In the genomic region with DNA sequence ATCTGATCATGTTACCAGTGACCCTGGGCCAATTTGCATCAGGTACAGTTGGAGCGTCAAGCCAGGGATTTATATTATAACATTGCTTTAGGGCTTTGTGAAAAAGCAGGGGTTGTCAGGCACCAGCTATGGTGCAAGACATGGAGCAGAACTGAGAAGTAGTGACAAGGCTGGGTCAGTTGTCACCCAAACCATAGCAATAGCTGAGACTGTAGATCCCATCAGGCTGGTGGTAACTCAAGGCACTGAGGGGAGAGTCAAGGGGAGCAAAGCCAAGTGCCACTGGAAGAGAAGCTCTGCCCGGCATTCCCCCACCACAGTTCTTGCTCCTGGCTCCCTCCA, we compare ENCODE assay signal across 17 cellular contexts. TPM values are rescaled to one million over a fixed set of nuclear protein-coding genes. Genes with fewer than 3 reads are reported as not detected.
DNase-seq lines count a peak whose midpoint lies in the region; TF ChIP-seq lines count a peak whose summit lies in the region.
"Had no signal": no experiment of that assay in that cellular context is flagged by ENCODE, and none has a peak within 500 bp of the region (broad histone marks: within the 10 kb centered on the region; RNA-seq: fewer than 3 reads in every experiment).

No MANE protein-coding gene starts in this region.

- H2BK12ac ChIP-seq in H9 (ENCODE audit: insufficient read length, low read depth, low read length) = no peak overlapping the region

- no peak overlapping the region for H2BK15ac ChIP-seq in H9 (ENCODE audit: low read depth, low read length)

- no peaks in the 10 kb centered on the region for H3K79me1 ChIP-seq in H9 (ENCODE audit: insufficient read depth, low read depth, low read length, poor library complexity, severe bottlenecking)

- no peaks in the 10 kb centered on the region for H3K23me2 ChIP-seq in H9 (ENCODE audit: insufficient read length, low read depth, low read length, poor library complexity, severe bottlenecking)

- H2AK5ac ChIP-seq in H9 (ENCODE audit: insufficient read length, low read length) = no peak overlapping the region

- H3K27me3 ChIP-seq in H9 (ENCODE audit: insufficient read depth, low read length) (no peaks in the 10 kb centered on the region), NT2/D1 (ENCODE audit: insufficient read depth, insufficient read length) (no peaks in the 10 kb centered on the region), iPS-20b (ENCODE audit: insufficient read depth, low read length) (no peaks in the 10 kb centered on the region)

- no peaks in the 10 kb centered on the region for H3K9me3 ChIP-seq in H9 (ENCODE audit: control insufficient read depth, low read depth, low read length)
- no peaks in the 10 kb centered on the region for H3K9me3 ChIP-seq in NT2/D1 (ENCODE audit: insufficient read depth, low read length)
- H3K9me3 ChIP-seq in iPS-20b (ENCODE audit: insufficient read depth, low read depth, low read length) = no peaks in the 10 kb centered on the region

- no peak overlapping the region for H3K4me2 ChIP-seq in H9 (ENCODE audit: insufficient read depth, insufficient read length, low read length)
- H3K4me2 ChIP-seq: KMS-11 had no signal

- no CpG with 5 or more reads among the region's 2 CpGs for WGBS in H9 (ENCODE audit: extremely low coverage, insufficient read length, low lambda C conversion rate)

- no peak overlapping the region for H2BK20ac ChIP-seq in H9 (ENCODE audit: low read depth, low read length, poor library complexity, severe bottlenecking)

- H4K5ac ChIP-seq in H9 (ENCODE audit: insufficient read length, low read depth, low read length) = no peak overlapping the region

- no peak overlapping the region for H2AFZ ChIP-seq in H9 (ENCODE audit: low read length)

- H3K14ac ChIP-seq in H9 (ENCODE audit: insufficient read depth, low read length) = no peak overlapping the region

- no peak overlapping the region for H2BK120ac ChIP-seq in H9 (ENCODE audit: low read depth, low read length, poor library complexity, severe bottlenecking)

- peaks cover 10% of the 10 kb centered on the region; the same call in 1 of the 2 replicates for H3K4me1 ChIP-seq in H9 (ENCODE audit: insufficient read depth, low read length)
- peaks cover 15% of the 10 kb centered on the region for H3K4me1 ChIP-seq in NT2/D1 (ENCODE audit: insufficient read depth, insufficient read length)
- H3K4me1 ChIP-seq in iPS-20b (ENCODE audit: insufficient read depth, low read length) = peaks cover 27% of the 10 kb centered on the region

- no peaks in the 10 kb centered on the region for H3K27me3 Mint-ChIP-seq in H9 (ENCODE audit: low read depth)
- no peaks in the 10 kb centered on the region for H3K27me3 Mint-ChIP-seq in osteocyte (ENCODE audit: unreplicated experiment)

- no peak overlapping the region for H2BK5ac ChIP-seq in H9 (ENCODE audit: insufficient read length, low read length)

- H3K79me2 ChIP-seq in H9 (ENCODE audit: insufficient read depth, low read length) = no peaks in the 10 kb centered on the region

- no peak overlapping the region for H3K9ac ChIP-seq in H9 (ENCODE audit: extremely low read depth, insufficient read length, low read length)
- H3K9ac ChIP-seq in NT2/D1 (ENCODE audit: insufficient read length, low read depth) = peak overlapping the region; percentile 43
- H3K9ac ChIP-seq in iPS-20b (ENCODE audit: low read depth, low read length) = peak overlapping the region; percentile 69; the same call in 1 of the 2 replicates
- H3K9ac ChIP-seq: KMS-11 had no signal

- H4K8ac ChIP-seq in H9 (replicated peaks; ENCODE audit: insufficient read length, low read depth, low read length) = no peak overlapping the region

- no peaks in the 10 kb centered on the region for H4K20me1 ChIP-seq in H9 (ENCODE audit: control insufficient read depth, insufficient read depth, insufficient read length)

- TF ChIP-seq CTCF in H9 (conservative IDR thresholded peaks at IDR 0.05) (no peak), osteocyte (IDR thresholded peaks at IDR 0.05) (no peak)

- H3K4ac ChIP-seq in H9 (ENCODE audit: low read depth, low read length) = no peak overlapping the region

- H3K36me3 Mint-ChIP-seq in H9 (ENCODE audit: insufficient read depth in 1 of 3, low read depth in 3 of 3) = peaks cover 0 to 2% (median 0%) of the 10 kb centered on the region in 3 experiments; a peak in 1 of 7 replicates
- peaks cover 1% of the 10 kb centered on the region for H3K36me3 Mint-ChIP-seq in osteocyte (ENCODE audit: unreplicated experiment)

- no peak overlapping the region for H3K27ac ChIP-seq in H9 (ENCODE audit: insufficient read length, low read depth, low read length)
- peak overlapping the region; percentile 60 for H3K27ac ChIP-seq in iPS-20b (ENCODE audit: low read length)
- H3K27ac ChIP-seq: KMS-11, RWPE1 had no signal

- no peak overlapping the region for H3K56ac ChIP-seq in H9 (ENCODE audit: insufficient read length, low read depth, low read length)

- H3K36me3 ChIP-seq in NT2/D1 (ENCODE audit: insufficient read depth, insufficient read length, low read length) = no peaks in the 10 kb centered on the region
- H3K36me3 ChIP-seq in iPS-20b (ENCODE audit: insufficient read depth, low read depth, low read length) = no peaks in the 10 kb centered on the region

- H3K27ac Mint-ChIP-seq in H9 (peak overlapping the region; percentile 76 to 91 (median 89); a peak in 4 of 7 replicates), osteocyte (ENCODE audit: unreplicated experiment) (no peak overlapping the region)

- no peak overlapping the region for H4K91ac ChIP-seq in H9 (ENCODE audit: insufficient read length, low read depth, low read length)

- no peak overlapping the region for H3K23ac ChIP-seq in H9 (ENCODE audit: insufficient read length, low read depth, low read length)

- H3K9me3 Mint-ChIP-seq in H9 (no peaks in the 10 kb centered on the region), osteocyte (ENCODE audit: unreplicated experiment) (no peaks in the 10 kb centered on the region)

- H3K4me3 Mint-ChIP-seq in H9 = peak overlapping the region in 1 of 2 experiments; percentile 57; a peak in 1 of 5 replicates
- no peak overlapping the region for H3K4me3 Mint-ChIP-seq in osteocyte (ENCODE audit: unreplicated experiment)

- no peak overlapping the region for H3T11ph ChIP-seq in H9 (ENCODE audit: low read length)

- DNase-seq in H9 (peak; percentile 29), NT2/D1 (ENCODE audit: low read depth, low spot score) (no peak), osteocyte (ENCODE audit: extremely low spot score, unreplicated experiment) (peak; percentile 54), MV-4-11 (lab: John Stamatoyannopoulos, UW) (no peak), GF-D8 (lab: John Stamatoyannopoulos, UW) (no peak), NCI-H524 treated with DMSO at 0.1 percent for 48 hours (lab: John Stamatoyannopoulos, UW) (no peak)
- DNase-seq: C1 segment of cervical spinal cord, HCEC 1CT, NCI-H1092 treated with DMSO at 0.1 percent for 48 hours, NCI-H1694 treated with DMSO at 0.1 percent for 48 hours, NCI-H2107, NCI-H226 had no signal

- H3K18ac ChIP-seq in H9 (ENCODE audit: insufficient read length, low read depth, low read length) = no peak overlapping the region

- peaks cover 28 to 33% of the 10 kb centered on the region in 2 experiments for H3K4me1 Mint-ChIP-seq in H9
- peaks cover 35% of the 10 kb centered on the region for H3K4me1 Mint-ChIP-seq in osteocyte (ENCODE audit: unreplicated experiment)

- H3K4me3 ChIP-seq in NT2/D1 (ENCODE audit: insufficient read length, low read depth) = peak overlapping the region; percentile 21
- H3K4me3 ChIP-seq in iPS-20b (ENCODE audit: low read length) = peak overlapping the region; percentile 40; the same call in 1 of the 2 replicates

RNA-seq across cellular contexts. Expression of a gene that starts 16.9 kb away (rescaled TPM):
- total RNA-seq in H9 (2021) = 0.28 and 0.42 TPM in 2 replicates
- not detected in 2 replicates for total RNA-seq in osteocyte
- total RNA-seq: A673, Daoy had no signal

Comparison
In these comparisons a context has a peak if more than half of its experiments do, and no peak if none do; other contexts are left out.
1. DNase-seq: peak in H9 (single experiment) and osteocyte (single experiment); none in NT2/D1 (single experiment), MV-4-11 (single experiment), GF-D8 (single experiment) and NCI-H524 treated with DMSO at 0.1 percent for 48 hours (single experiment).